In genomic region chr5:86152988-86153560, GRCh38 we compare ENCODE assay signal across 22 cellular contexts.
"Had no signal": no experiment of that assay in that cellular context is flagged by ENCODE, and none has a peak within 500 bp of the region (broad histone marks: within the 10 kb centered on the region; RNA-seq: fewer than 3 reads in every experiment).

No MANE protein-coding gene starts in this region.

- H3K4me1 ChIP-seq: colonic mucosa, heart left ventricle, right atrium auricular region, spleen, testis, transverse colon had no signal

- H3K36me3 ChIP-seq: colonic mucosa, heart left ventricle, neural progenitor cell, right atrium auricular region, spleen, transverse colon had no signal

- H3K27me3 ChIP-seq: colonic mucosa, heart left ventricle, neural progenitor cell, right atrium auricular region, spleen, testis, transverse colon had no signal

- H3K4me2 ChIP-seq: neural progenitor cell had no signal

- H3K4me3 ChIP-seq: colonic mucosa, heart left ventricle, neural progenitor cell, right atrium auricular region, spleen, testis, transverse colon had no signal

- H3K27ac ChIP-seq: colonic mucosa, heart left ventricle, neural progenitor cell, right atrium auricular region, spleen, testis, transverse colon had no signal

- DNase-seq: activated CD4-positive, alpha-beta T cell treated with anti-CD3 and anti-CD28 coated beads for 4 hours; activated CD4-positive, alpha-beta T cell treated with anti-CD3 and anti-CD28 coated beads, Interleukin-2, amount 50 U/mL, for 48 hours; activated CD4-positive, CD25-positive, alpha-beta regulatory T cell; activated CD8-positive, alpha-beta memory T cell treated with anti-CD3 and anti-CD28 coated beads for 24 hours; activated effector memory CD4-positive, alpha-beta T cell treated with Interleukin-2 at 50 U/mL for 16 hours; activated naive CD4-positive, alpha-beta T cell treated with Interleukin-2 at 50 U/mL for 16 hours; anterior cingulate cortex; colonic mucosa; effector CD8-positive, alpha-beta T cell; heart left ventricle; hypothalamus; immature natural killer cell; kidney; left colon; natural killer cell; spleen; stimulated activated naive CD8-positive, alpha-beta T cell treated with anti-CD3 and anti-CD28 coated beads, Interleukin-15, Interleukin-2, amounts not matched to agents 100 U/mL and 50 U/mL, for 24 hours; T-helper 1 cell; testis; transverse colon had no signal

- H2AFZ ChIP-seq: neural progenitor cell had no signal

- H3K9ac ChIP-seq: neural progenitor cell had no signal

- H3K9me3 ChIP-seq: colonic mucosa, heart left ventricle, right atrium auricular region, spleen, testis, transverse colon had no signal

- ATAC-seq: heart left ventricle; left colon; natural killer cell; stimulated activated naive CD8-positive, alpha-beta T cell treated with anti-CD3 and anti-CD28 coated beads, Interleukin-15, Interleukin-2, amounts not matched to agents 100 U/mL and 50 U/mL, for 24 hours had no signal
